In the genomic region with DNA sequence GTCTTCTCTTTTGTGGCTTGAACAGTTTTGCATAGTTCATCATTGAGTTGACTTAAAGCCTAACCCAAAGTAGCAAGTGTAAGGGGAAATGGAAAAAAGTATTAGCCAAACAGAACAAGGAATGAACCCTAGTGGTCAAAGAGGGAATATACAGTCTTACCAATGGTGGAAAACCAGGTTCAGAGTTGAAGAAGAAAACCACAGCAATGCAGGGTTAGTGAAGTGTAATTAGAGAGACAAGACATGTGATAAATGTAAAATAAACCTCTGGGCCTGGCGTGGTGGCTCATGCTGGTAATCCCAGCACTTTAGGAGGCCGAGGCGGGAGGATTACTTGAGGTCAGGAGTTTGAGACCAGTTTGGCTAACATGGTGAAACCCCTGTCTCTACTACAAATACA, we compare ENCODE assay signal across 1 cellular context.
TF ChIP-seq lines count a peak whose summit lies in the region.

No MANE protein-coding gene starts in this region.

TF ChIP-seq in H1, 55 proteins besides CTCF, POLR2A, EP300 and RAD21:
- TF ChIP-seq KDM5A (IDR thresholded peaks at IDR 0.05; ENCODE audit: low read length) (no peak), E2F6 (IDR thresholded peaks at IDR 0.05) (no peak), GTF2F1 (IDR thresholded peaks at IDR 0.05; ENCODE audit: borderline replicate concordance, low read depth, low read length) (no peak), BACH1 (IDR thresholded peaks at IDR 0.05; ENCODE audit: low read length) (no peak), SP1 (IDR thresholded peaks at IDR 0.05; ENCODE audit: low read depth, low read length) (no peak), TEAD4 (IDR thresholded peaks at IDR 0.05; ENCODE audit: low read depth, low read length) (no peak), PHF8 (conservative IDR thresholded peaks at IDR 0.05; ENCODE audit: low read depth, low read length) (no peak), NANOG (IDR thresholded peaks at IDR 0.05; ENCODE audit: insufficient read depth, low read depth, low read length, poor library complexity, severe bottlenecking) (no peak), MAX (IDR thresholded peaks at IDR 0.05) (no peak), RBBP5 (IDR thresholded peaks at IDR 0.05; ENCODE audit: borderline replicate concordance, low read depth, low read length) (no peak), BRCA1 (IDR thresholded peaks at IDR 0.05; ENCODE audit: low read depth, low read length) (no peak), KDM4A (IDR thresholded peaks at IDR 0.05; ENCODE audit: low read depth, low read length, severe bottlenecking) (no peak), JUND (IDR thresholded peaks at IDR 0.05; ENCODE audit: low read length) (no peak), CTBP2 (IDR thresholded peaks at IDR 0.05; ENCODE audit: borderline replicate concordance, insufficient read depth, insufficient read length, low read length) (no peak), SIRT6 (IDR thresholded peaks at IDR 0.05; ENCODE audit: low read length) (no peak), SP2 (IDR thresholded peaks at IDR 0.05; ENCODE audit: low read length) (no peak)
